12 cellular contexts compared by ENCODE assay signal in genomic region chr5:68267044-68267443, GRCh38. TPM values are rescaled to one million over a fixed set of nuclear protein-coding genes. Genes with fewer than 3 reads are reported as not detected.
DNase-seq lines count a peak whose midpoint lies in the region; ATAC-seq and TF ChIP-seq lines count a peak whose summit lies in the region.
"Had no signal": no experiment of that assay in that cellular context is flagged by ENCODE, and none has a peak within 500 bp of the region (broad histone marks: within the 10 kb centered on the region; RNA-seq: fewer than 3 reads in every experiment).

No MANE protein-coding gene starts in this region.

- H3K9me3 ChIP-seq in BLaER1 treated with 17β-estradiol and CSF1 and Interleukin-3, amounts not matched to agents 10 nM and 100 nM (replicated peaks in 1 of 11), result no peaks in the 10 kb centered on the region
- no peaks in the 10 kb centered on the region for H3K9me3 ChIP-seq in esophagus muscularis mucosa
- H3K9me3 ChIP-seq in ovary, result no peaks in the 10 kb centered on the region

- DNase-seq in NCI-H69 (lab: John Stamatoyannopoulos, UW), result peak; percentile 55
- DNase-seq in esophagus muscularis mucosa (ENCODE audit: extremely low spot score), result no peak
- no peak for DNase-seq in ovary
- DNase-seq in GM19238 (ENCODE audit: insufficient read length, low spot score), result no peak
- no peak for DNase-seq in NCI-H2029 treated with DMSO at 0.1 percent for 48 hours (lab: John Stamatoyannopoulos, UW)
- DNase-seq: activated effector memory CD4-positive, alpha-beta T cell treated with Interleukin-2 at 50 U/mL for 16 hours; NCI-H446; SHP77 treated with DMSO at 0.1 percent for 48 hours had no signal

- peaks cover 0 to 18% (median 6%) of the 10 kb centered on the region in 11 experiments; a peak in 8 of 22 replicates for H3K36me3 ChIP-seq in BLaER1 treated with 17β-estradiol and CSF1 and Interleukin-3, amounts not matched to agents 10 nM and 100 nM
- H3K36me3 ChIP-seq in esophagus muscularis mucosa (no peaks in the 10 kb centered on the region), ovary (no peaks in the 10 kb centered on the region)

- H3K4me3 ChIP-seq in BLaER1 treated with 17β-estradiol and CSF1 and Interleukin-3, amounts not matched to agents 10 nM and 100 nM, result no peak overlapping the region
- H3K4me3 ChIP-seq in esophagus muscularis mucosa, result peak overlapping the region in 3 of 4 donors; percentile 19 to 28 (median 23)
- peak overlapping the region; percentile 8 for H3K4me3 ChIP-seq in ovary

- WGBS in esophagus muscularis mucosa, result 28% methylated on average over 3 of the region's 3 CpGs
- WGBS in ovary, 3 donors, result 20 to 29% (median 22%) methylated on average over 3 of the region's 3 CpGs

- no peak for TF ChIP-seq CTCF in esophagus muscularis mucosa (IDR thresholded peaks at IDR 0.05)
- TF ChIP-seq CTCF in ovary (IDR thresholded peaks at IDR 0.05), result no peak

- no peak for TF ChIP-seq POLR2A in esophagus muscularis mucosa (IDR thresholded peaks at IDR 0.05; ENCODE audit: low read depth)
- TF ChIP-seq POLR2A in ovary (IDR thresholded peaks at IDR 0.05), result no peak

- H3K27me3 ChIP-seq in BLaER1 treated with 17β-estradiol and CSF1 and Interleukin-3, amounts not matched to agents 10 nM and 100 nM, result no peaks in the 10 kb centered on the region
- H3K27me3 ChIP-seq in esophagus muscularis mucosa (no peaks in the 10 kb centered on the region), ovary (no peaks in the 10 kb centered on the region)

- H3K27ac ChIP-seq in BLaER1 treated with 17β-estradiol and CSF1 and Interleukin-3, amounts not matched to agents 10 nM and 100 nM, result peak overlapping the region in 2 of 11 experiments; percentile 2 to 12; a peak in 4 of 22 replicates
- H3K27ac ChIP-seq in esophagus muscularis mucosa (replicated peaks in 1 of 4) (peak overlapping the region; percentile 85 to 86 (median 85)), ovary (no peak overlapping the region)
- H3K27ac ChIP-seq: VCaP had no signal

- peaks cover 53 to 90% (median 85%) of the 10 kb centered on the region in 11 experiments for H4K20me1 ChIP-seq in BLaER1 treated with 17β-estradiol and CSF1 and Interleukin-3, amounts not matched to agents 10 nM and 100 nM

- peak overlapping the region; percentile 41 to 72 (median 55); a peak in 21 of 22 replicates for H3K4me2 ChIP-seq in BLaER1 treated with 17β-estradiol and CSF1 and Interleukin-3, amounts not matched to agents 10 nM and 100 nM

- TF ChIP-seq EP300 in esophagus muscularis mucosa (IDR thresholded peaks at IDR 0.05) (no peak), ovary (IDR thresholded peaks at IDR 0.05) (no peak)

- intact Hi-C loops in esophagus muscularis mucosa (cut with DNase I), result no loop called here
- intact Hi-C loops in ovary (cut with DNase I), result no loop called here

- H3K9ac ChIP-seq in BLaER1 treated with 17β-estradiol and CSF1 and Interleukin-3, amounts not matched to agents 10 nM and 100 nM, result peak overlapping the region in 1 of 11 experiments; percentile 16; a peak in 1 of 22 replicates

- peaks cover 35 to 88% (median 51%) of the 10 kb centered on the region in 10 experiments for H3K4me1 ChIP-seq in BLaER1 treated with 17β-estradiol and CSF1 and Interleukin-3, amounts not matched to agents 10 nM and 100 nM
- H3K4me1 ChIP-seq in esophagus muscularis mucosa (peaks cover 88 to 97% (median 91%) of the 10 kb centered on the region in 4 donors), ovary (ENCODE audit: insufficient read depth) (peaks cover 20% of the 10 kb centered on the region)

- ATAC-seq in GM21576 (IDR thresholded peaks at IDR 0.05; ENCODE audit: unreplicated experiment), result no peak
- no peak for ATAC-seq in GM19463 (IDR thresholded peaks at IDR 0.05; ENCODE audit: unreplicated experiment)

RNA-seq across cellular contexts. Expression of gene PIK3R1, which starts 51.5 kb away (rescaled TPM):
- total RNA-seq in esophagus muscularis mucosa, result 100 to 1,000 TPM; 244 to 563 (median 329) TPM
- total RNA-seq in ovary, result 100 to 1,000 TPM in 3 of 7 donors, 10 to 100 TPM in 4; 59.5 to 206 (median 82.0) TPM
- 10 to 100 TPM; 25.2 to 78.2 TPM for polyA plus RNA-seq in ovary

Comparison
In these comparisons a context has a peak if more than half of its experiments do, and no peak if none do; other contexts are left out.
1. H3K27ac ChIP-seq: peak in esophagus muscularis mucosa (4 of 4); none in ovary (0 of 2).
2. H3K4me3 ChIP-seq: peak in esophagus muscularis mucosa (3 of 4) and ovary (single experiment); none in BLaER1 treated with 17β-estradiol and CSF1 and Interleukin-3, amounts not matched to agents 10 nM and 100 nM (0 of 10).